ENCODE assay signal across 8 cellular contexts in the genomic region with DNA sequence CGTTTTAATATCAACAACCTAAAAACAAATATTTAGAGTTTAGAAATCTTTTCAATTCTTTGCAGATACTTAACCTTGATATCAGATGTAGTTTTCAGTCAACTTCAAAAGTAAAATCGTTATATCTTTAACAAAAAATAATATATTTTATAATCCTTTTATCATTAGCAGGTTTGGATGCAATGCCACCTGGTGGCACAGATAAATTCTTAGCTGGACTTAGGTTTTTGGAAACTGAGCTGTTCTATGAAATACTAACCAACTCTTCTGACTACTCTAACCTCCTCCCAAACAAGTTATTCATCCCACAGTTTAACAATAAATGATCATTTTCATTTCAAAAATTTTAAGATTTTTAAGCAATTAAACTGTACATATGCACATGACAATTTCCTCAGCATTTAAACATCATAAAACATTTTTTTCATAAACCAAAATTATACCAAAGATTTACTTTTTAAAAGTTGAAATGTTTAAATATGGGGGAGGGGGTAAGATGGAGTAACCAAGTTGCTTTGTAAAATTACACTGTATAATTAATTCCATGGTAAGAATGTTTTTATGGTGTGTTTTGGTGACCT. TPM values are rescaled to one million over a fixed set of nuclear protein-coding genes. Genes with fewer than 3 reads are reported as not detected.
DNase-seq lines count a peak whose midpoint lies in the region; ATAC-seq and TF ChIP-seq lines count a peak whose summit lies in the region.

No MANE protein-coding gene starts in this region.

- no peak for DNase-seq in left ventricle myocardium inferior
- no peak for DNase-seq in cardiac septum (ENCODE audit: low spot score)
- DNase-seq in RPMI7951 (ENCODE audit: low read depth) = peak; percentile 50
- DNase-seq in glomerular endothelial cell (ENCODE audit: extremely low read depth, low read depth, low spot score) = peak; percentile 31
- DNase-seq in NCI-H2081 treated with DMSO at 0.1 percent for 48 hours (lab: John Stamatoyannopoulos, UW) = no peak
- DNase-seq in sciatic nerve (ENCODE audit: low spot score) = no peak

- intact Hi-C loops in left ventricle myocardium inferior (cut with micrococcal nuclease) (no loop called here), cardiac septum (cut with DNase I) (no loop called here), sciatic nerve (cut with DNase I) (no loop called here)

- ATAC-seq in GM21528 (IDR thresholded peaks at IDR 0.05; ENCODE audit: low FRiP score, unreplicated experiment) = no peak
- no peak for ATAC-seq in GM21367 (IDR thresholded peaks at IDR 0.05; ENCODE audit: unreplicated experiment)
- no peak for ATAC-seq in sciatic nerve

- H3K27ac ChIP-seq in left ventricle myocardium inferior (replicated peaks) = no peak overlapping the region

- no peak overlapping the region for H3K4me3 ChIP-seq in left ventricle myocardium inferior

- no peaks in the 10 kb centered on the region for H3K9me3 ChIP-seq in left ventricle myocardium inferior (replicated peaks)

- peaks cover 3% of the 10 kb centered on the region for H3K4me1 ChIP-seq in left ventricle myocardium inferior

- H3K27me3 ChIP-seq in left ventricle myocardium inferior (ENCODE audit: low read depth) = no peaks in the 10 kb centered on the region

- peak; percentile 45 for TF ChIP-seq CTCF in left ventricle myocardium inferior (IDR thresholded peaks at IDR 0.05; ENCODE audit: borderline replicate concordance)

- no peaks in the 10 kb centered on the region for H3K36me3 ChIP-seq in left ventricle myocardium inferior

RNA-seq across cellular contexts. Expression of gene HIBADH, which starts 56.9 kb away (rescaled TPM):
- 90.8 TPM for total RNA-seq in left ventricle myocardium inferior
- 54.8 TPM for total RNA-seq in cardiac septum
- total RNA-seq in RPMI7951 (2014; rRNA removed; shearing (Covaris generic)) = 80.4 and 86.2 TPM in 2 replicates
- total RNA-seq in glomerular endothelial cell = 29.8 and 31.7 TPM in 2 replicates
- total RNA-seq in sciatic nerve = 33.7 TPM

Comparison
In these comparisons a context has a peak if more than half of its experiments do, and no peak if none do; other contexts are left out.
1. DNase-seq: peak in RPMI7951 (single experiment) and glomerular endothelial cell (single experiment); none in left ventricle myocardium inferior (single experiment), cardiac septum (single experiment), NCI-H2081 treated with DMSO at 0.1 percent for 48 hours (single experiment) and sciatic nerve (single experiment).